In the genomic region with DNA sequence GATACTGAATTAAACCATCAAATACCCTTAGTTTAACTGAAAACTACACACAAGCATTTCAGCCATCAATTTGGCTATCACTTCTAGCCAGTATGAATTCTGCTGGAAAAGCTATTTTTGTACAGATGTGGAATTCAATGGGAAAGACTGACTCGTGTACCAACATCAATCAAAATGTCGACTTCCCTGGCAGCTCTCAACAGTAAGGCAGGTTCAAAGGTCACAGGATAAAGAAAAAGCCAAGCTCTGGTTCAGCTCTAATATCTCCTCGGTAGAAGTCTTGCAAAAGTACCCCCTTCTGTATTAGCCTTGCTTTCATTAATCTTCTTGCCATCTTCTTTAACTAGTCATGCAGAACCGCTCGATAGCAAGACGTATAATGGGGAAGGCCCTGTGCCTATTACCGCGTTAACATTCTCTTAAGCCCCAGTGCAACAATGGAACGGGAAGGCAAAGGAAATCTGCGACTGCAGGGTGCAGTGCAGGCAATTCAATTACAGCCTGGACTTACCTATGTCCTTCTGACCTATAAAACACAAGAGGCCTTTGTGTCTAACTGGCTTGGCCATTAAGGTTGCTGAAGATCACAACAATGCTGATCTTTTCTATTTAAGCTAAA, we compare ENCODE assay signal across 1 cellular context.
TF ChIP-seq lines count a peak whose summit lies in the region.

No MANE protein-coding gene starts in this region.

TF ChIP-seq in WTC11, 78 proteins besides CTCF, POLR2A, EP300 and RAD21 (continued from another document):
- TF ChIP-seq, protein P1, sequence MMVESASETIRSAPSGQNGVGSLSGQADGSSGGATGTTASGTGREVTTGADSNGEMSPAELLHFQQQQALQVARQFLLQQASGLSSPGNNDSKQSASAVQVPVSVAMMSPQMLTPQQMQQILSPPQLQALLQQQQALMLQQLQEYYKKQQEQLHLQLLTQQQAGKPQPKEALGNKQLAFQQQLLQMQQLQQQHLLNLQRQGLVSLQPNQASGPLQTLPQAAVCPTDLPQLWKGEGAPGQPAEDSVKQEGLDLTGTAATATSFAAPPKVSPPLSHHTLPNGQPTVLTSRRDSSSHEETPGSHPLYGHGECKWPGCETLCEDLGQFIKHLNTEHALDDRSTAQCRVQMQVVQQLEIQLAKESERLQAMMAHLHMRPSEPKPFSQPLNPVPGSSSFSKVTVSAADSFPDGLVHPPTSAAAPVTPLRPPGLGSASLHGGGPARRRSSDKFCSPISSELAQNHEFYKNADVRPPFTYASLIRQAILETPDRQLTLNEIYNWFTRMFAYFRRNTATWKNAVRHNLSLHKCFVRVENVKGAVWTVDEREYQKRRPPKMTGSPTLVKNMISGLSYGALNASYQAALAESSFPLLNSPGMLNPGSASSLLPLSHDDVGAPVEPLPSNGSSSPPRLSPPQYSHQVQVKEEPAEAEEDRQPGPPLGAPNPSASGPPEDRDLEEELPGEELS (CRISPR knock-in tag; IDR thresholded peaks at IDR 0.05), result no peak
- TF ChIP-seq, protein P2, sequence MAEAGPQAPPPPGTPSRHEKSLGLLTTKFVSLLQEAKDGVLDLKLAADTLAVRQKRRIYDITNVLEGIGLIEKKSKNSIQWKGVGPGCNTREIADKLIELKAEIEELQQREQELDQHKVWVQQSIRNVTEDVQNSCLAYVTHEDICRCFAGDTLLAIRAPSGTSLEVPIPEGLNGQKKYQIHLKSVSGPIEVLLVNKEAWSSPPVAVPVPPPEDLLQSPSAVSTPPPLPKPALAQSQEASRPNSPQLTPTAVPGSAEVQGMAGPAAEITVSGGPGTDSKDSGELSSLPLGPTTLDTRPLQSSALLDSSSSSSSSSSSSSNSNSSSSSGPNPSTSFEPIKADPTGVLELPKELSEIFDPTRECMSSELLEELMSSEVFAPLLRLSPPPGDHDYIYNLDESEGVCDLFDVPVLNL (CRISPR knock-in tag; IDR thresholded peaks at IDR 0.05; ENCODE audit: borderline replicate concordance, low read depth), result no peak
- TF ChIP-seq NR3C1 (CRISPR knock-in tag; conservative IDR thresholded peaks at IDR 0.05; ENCODE audit: low read depth) (no peak), FOXJ3 (CRISPR knock-in tag; IDR thresholded peaks at IDR 0.05; ENCODE audit: borderline replicate concordance) (no peak)
- TF ChIP-seq, protein P3, sequence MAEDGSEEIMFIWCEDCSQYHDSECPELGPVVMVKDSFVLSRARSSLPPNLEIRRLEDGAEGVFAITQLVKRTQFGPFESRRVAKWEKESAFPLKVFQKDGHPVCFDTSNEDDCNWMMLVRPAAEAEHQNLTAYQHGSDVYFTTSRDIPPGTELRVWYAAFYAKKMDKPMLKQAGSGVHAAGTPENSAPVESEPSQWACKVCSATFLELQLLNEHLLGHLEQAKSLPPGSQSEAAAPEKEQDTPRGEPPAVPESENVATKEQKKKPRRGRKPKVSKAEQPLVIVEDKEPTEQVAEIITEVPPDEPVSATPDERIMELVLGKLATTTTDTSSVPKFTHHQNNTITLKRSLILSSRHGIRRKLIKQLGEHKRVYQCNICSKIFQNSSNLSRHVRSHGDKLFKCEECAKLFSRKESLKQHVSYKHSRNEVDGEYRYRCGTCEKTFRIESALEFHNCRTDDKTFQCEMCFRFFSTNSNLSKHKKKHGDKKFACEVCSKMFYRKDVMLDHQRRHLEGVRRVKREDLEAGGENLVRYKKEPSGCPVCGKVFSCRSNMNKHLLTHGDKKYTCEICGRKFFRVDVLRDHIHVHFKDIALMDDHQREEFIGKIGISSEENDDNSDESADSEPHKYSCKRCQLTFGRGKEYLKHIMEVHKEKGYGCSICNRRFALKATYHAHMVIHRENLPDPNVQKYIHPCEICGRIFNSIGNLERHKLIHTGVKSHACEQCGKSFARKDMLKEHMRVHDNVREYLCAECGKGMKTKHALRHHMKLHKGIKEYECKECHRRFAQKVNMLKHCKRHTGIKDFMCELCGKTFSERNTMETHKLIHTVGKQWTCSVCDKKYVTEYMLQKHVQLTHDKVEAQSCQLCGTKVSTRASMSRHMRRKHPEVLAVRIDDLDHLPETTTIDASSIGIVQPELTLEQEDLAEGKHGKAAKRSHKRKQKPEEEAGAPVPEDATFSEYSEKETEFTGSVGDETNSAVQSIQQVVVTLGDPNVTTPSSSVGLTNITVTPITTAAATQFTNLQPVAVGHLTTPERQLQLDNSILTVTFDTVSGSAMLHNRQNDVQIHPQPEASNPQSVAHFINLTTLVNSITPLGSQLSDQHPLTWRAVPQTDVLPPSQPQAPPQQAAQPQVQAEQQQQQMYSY (CRISPR knock-in tag; IDR thresholded peaks at IDR 0.05), result no peak
- TF ChIP-seq, protein P4, sequence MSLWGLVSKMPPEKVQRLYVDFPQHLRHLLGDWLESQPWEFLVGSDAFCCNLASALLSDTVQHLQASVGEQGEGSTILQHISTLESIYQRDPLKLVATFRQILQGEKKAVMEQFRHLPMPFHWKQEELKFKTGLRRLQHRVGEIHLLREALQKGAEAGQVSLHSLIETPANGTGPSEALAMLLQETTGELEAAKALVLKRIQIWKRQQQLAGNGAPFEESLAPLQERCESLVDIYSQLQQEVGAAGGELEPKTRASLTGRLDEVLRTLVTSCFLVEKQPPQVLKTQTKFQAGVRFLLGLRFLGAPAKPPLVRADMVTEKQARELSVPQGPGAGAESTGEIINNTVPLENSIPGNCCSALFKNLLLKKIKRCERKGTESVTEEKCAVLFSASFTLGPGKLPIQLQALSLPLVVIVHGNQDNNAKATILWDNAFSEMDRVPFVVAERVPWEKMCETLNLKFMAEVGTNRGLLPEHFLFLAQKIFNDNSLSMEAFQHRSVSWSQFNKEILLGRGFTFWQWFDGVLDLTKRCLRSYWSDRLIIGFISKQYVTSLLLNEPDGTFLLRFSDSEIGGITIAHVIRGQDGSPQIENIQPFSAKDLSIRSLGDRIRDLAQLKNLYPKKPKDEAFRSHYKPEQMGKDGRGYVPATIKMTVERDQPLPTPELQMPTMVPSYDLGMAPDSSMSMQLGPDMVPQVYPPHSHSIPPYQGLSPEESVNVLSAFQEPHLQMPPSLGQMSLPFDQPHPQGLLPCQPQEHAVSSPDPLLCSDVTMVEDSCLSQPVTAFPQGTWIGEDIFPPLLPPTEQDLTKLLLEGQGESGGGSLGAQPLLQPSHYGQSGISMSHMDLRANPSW (CRISPR knock-in tag; conservative IDR thresholded peaks at IDR 0.05; ENCODE audit: low read depth), result no peak
